ENCODE assay signal across 1 cellular context in the genomic region with DNA sequence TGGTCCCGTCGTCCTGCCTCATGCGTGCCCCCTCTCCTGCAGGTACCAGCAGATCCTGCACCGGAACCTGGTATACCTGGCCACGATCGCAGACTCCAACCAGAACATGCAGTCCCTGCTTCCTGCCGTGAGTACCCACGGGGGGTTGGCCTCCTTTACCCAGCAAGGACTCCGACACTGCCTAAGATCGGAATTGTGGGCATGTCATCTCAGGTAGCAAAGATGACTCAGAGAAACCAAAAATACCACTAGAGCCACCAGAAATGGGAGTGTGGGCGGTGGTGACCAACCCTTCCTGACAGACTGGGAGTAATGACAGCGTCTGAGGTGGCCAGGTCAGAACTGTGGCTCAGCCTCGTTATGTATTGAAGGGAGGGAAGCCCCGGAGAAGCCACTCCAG.
TF ChIP-seq lines count a peak whose summit lies in the region.

No MANE protein-coding gene starts in this region.

TF ChIP-seq in GM12878, 131 proteins besides CTCF, POLR2A, EP300 and RAD21 (continued from another document and continues in another):
- TF ChIP-seq, protein P1, sequence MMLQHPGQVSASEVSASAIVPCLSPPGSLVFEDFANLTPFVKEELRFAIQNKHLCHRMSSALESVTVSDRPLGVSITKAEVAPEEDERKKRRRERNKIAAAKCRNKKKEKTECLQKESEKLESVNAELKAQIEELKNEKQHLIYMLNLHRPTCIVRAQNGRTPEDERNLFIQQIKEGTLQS (IDR thresholded peaks at IDR 0.05; ENCODE audit: borderline replicate concordance, extremely low read depth, low read depth, low read length) = no peak
- TF ChIP-seq BCL11A (IDR thresholded peaks at IDR 0.05; ENCODE audit: low read depth, low read length) = peak; percentile 50; the same call in 1 of the 2 replicates
- TF ChIP-seq ZBTB4 (CRISPR knock-in tag; IDR thresholded peaks at IDR 0.05) = no peak
- TF ChIP-seq SIX5 (IDR thresholded peaks at IDR 0.05; ENCODE audit: low read depth, low read length, severe bottlenecking) = no peak
- no peak for TF ChIP-seq CHD4 (IDR thresholded peaks at IDR 0.05)
- no peak for TF ChIP-seq NBN (IDR thresholded peaks at IDR 0.05)
- no peak for TF ChIP-seq PAX8 (IDR thresholded peaks at IDR 0.05)
- TF ChIP-seq, protein P2, sequence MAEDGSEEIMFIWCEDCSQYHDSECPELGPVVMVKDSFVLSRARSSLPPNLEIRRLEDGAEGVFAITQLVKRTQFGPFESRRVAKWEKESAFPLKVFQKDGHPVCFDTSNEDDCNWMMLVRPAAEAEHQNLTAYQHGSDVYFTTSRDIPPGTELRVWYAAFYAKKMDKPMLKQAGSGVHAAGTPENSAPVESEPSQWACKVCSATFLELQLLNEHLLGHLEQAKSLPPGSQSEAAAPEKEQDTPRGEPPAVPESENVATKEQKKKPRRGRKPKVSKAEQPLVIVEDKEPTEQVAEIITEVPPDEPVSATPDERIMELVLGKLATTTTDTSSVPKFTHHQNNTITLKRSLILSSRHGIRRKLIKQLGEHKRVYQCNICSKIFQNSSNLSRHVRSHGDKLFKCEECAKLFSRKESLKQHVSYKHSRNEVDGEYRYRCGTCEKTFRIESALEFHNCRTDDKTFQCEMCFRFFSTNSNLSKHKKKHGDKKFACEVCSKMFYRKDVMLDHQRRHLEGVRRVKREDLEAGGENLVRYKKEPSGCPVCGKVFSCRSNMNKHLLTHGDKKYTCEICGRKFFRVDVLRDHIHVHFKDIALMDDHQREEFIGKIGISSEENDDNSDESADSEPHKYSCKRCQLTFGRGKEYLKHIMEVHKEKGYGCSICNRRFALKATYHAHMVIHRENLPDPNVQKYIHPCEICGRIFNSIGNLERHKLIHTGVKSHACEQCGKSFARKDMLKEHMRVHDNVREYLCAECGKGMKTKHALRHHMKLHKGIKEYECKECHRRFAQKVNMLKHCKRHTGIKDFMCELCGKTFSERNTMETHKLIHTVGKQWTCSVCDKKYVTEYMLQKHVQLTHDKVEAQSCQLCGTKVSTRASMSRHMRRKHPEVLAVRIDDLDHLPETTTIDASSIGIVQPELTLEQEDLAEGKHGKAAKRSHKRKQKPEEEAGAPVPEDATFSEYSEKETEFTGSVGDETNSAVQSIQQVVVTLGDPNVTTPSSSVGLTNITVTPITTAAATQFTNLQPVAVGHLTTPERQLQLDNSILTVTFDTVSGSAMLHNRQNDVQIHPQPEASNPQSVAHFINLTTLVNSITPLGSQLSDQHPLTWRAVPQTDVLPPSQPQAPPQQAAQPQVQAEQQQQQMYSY (CRISPR knock-in tag; IDR thresholded peaks at IDR 0.05) = no peak
- TF ChIP-seq JUND (IDR thresholded peaks at IDR 0.05; ENCODE audit: low read depth, low read length) = no peak
- TF ChIP-seq HDAC6 (IDR thresholded peaks at IDR 0.05; ENCODE audit: unreplicated experiment) = no peak
- no peak for TF ChIP-seq KDM1A (IDR thresholded peaks at IDR 0.05; ENCODE audit: borderline replicate concordance)
- TF ChIP-seq ATF7 (IDR thresholded peaks at IDR 0.05; ENCODE audit: low read depth) = no peak
- TF ChIP-seq, protein P3, sequence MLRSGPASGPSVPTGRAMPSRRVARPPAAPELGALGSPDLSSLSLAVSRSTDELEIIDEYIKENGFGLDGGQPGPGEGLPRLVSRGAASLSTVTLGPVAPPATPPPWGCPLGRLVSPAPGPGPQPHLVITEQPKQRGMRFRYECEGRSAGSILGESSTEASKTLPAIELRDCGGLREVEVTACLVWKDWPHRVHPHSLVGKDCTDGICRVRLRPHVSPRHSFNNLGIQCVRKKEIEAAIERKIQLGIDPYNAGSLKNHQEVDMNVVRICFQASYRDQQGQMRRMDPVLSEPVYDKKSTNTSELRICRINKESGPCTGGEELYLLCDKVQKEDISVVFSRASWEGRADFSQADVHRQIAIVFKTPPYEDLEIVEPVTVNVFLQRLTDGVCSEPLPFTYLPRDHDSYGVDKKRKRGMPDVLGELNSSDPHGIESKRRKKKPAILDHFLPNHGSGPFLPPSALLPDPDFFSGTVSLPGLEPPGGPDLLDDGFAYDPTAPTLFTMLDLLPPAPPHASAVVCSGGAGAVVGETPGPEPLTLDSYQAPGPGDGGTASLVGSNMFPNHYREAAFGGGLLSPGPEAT (IDR thresholded peaks at IDR 0.05; ENCODE audit: low read depth) = no peak
- TF ChIP-seq, protein P4, sequence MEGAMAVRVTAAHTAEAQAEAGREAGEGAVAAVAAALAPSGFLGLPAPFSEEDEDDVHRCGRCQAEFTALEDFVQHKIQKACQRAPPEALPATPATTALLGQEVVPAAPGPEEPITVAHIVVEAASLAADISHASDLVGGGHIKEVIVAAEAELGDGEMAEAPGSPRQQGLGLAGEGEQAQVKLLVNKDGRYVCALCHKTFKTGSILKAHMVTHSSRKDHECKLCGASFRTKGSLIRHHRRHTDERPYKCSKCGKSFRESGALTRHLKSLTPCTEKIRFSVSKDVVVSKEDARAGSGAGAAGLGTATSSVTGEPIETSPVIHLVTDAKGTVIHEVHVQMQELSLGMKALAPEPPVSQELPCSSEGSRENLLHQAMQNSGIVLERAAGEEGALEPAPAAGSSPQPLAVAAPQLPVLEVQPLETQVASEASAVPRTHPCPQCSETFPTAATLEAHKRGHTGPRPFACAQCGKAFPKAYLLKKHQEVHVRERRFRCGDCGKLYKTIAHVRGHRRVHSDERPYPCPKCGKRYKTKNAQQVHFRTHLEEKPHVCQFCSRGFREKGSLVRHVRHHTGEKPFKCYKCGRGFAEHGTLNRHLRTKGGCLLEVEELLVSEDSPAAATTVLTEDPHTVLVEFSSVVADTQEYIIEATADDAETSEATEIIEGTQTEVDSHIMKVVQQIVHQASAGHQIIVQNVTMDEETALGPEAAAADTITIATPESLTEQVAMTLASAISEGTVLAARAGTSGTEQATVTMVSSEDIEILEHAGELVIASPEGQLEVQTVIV (IDR thresholded peaks at IDR 0.05; ENCODE audit: borderline replicate concordance, partially characterized antibody) = no peak
- no peak for TF ChIP-seq SPI1 (IDR thresholded peaks at IDR 0.05; ENCODE audit: borderline replicate concordance, insufficient read depth, low read depth, low read length)
- no peak for TF ChIP-seq IRF5 (IDR thresholded peaks at IDR 0.05; ENCODE audit: borderline replicate concordance)
- TF ChIP-seq ZNF217 (IDR thresholded peaks at IDR 0.05) = no peak
- TF ChIP-seq SMARCA5 (IDR thresholded peaks at IDR 0.05) = no peak
- TF ChIP-seq, protein P5, sequence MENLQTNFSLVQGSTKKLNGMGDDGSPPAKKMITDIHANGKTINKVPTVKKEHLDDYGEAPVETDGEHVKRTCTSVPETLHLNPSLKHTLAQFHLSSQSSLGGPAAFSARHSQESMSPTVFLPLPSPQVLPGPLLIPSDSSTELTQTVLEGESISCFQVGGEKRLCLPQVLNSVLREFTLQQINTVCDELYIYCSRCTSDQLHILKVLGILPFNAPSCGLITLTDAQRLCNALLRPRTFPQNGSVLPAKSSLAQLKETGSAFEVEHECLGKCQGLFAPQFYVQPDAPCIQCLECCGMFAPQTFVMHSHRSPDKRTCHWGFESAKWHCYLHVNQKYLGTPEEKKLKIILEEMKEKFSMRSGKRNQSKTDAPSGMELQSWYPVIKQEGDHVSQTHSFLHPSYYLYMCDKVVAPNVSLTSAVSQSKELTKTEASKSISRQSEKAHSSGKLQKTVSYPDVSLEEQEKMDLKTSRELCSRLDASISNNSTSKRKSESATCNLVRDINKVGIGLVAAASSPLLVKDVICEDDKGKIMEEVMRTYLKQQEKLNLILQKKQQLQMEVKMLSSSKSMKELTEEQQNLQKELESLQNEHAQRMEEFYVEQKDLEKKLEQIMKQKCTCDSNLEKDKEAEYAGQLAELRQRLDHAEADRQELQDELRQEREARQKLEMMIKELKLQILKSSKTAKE (IDR thresholded peaks at IDR 0.05; ENCODE audit: low read depth, poor library complexity, severe bottlenecking) = no peak
- no peak for TF ChIP-seq RAD51 (IDR thresholded peaks at IDR 0.05)
- no peak for TF ChIP-seq SUZ12 (IDR thresholded peaks at IDR 0.05; ENCODE audit: unreplicated experiment)
- no peak for TF ChIP-seq USF2 (IDR thresholded peaks at IDR 0.05; ENCODE audit: borderline replicate concordance, low read depth, low read length)
- TF ChIP-seq ZBED1 (IDR thresholded peaks at IDR 0.05; ENCODE audit: borderline replicate concordance) = no peak
- no peak for TF ChIP-seq HSF1 (IDR thresholded peaks at IDR 0.05; ENCODE audit: low read depth, low read length)
- TF ChIP-seq MLLT1 (IDR thresholded peaks at IDR 0.05) = no peak
- TF ChIP-seq, protein P6, sequence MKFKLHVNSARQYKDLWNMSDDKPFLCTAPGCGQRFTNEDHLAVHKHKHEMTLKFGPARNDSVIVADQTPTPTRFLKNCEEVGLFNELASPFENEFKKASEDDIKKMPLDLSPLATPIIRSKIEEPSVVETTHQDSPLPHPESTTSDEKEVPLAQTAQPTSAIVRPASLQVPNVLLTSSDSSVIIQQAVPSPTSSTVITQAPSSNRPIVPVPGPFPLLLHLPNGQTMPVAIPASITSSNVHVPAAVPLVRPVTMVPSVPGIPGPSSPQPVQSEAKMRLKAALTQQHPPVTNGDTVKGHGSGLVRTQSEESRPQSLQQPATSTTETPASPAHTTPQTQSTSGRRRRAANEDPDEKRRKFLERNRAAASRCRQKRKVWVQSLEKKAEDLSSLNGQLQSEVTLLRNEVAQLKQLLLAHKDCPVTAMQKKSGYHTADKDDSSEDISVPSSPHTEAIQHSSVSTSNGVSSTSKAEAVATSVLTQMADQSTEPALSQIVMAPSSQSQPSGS (IDR thresholded peaks at IDR 0.05; ENCODE audit: low read length) = peak; percentile 52; the same call in 1 of the 2 replicates
- TF ChIP-seq DPF2 (IDR thresholded peaks at IDR 0.05) = no peak
- TF ChIP-seq SIN3A (IDR thresholded peaks at IDR 0.05; ENCODE audit: low read depth, low read length) = no peak
- no peak for TF ChIP-seq HCFC1 (IDR thresholded peaks at IDR 0.05; ENCODE audit: low read length)
- TF ChIP-seq BRCA1 (IDR thresholded peaks at IDR 0.05; ENCODE audit: low read depth, low read length) = no peak
- no peak for TF ChIP-seq TARDBP (IDR thresholded peaks at IDR 0.05; ENCODE audit: borderline replicate concordance)
- TF ChIP-seq FOXK2 (IDR thresholded peaks at IDR 0.05) = no peak
- TF ChIP-seq BMI1 (IDR thresholded peaks at IDR 0.05; ENCODE audit: borderline replicate concordance) = no peak
- TF ChIP-seq FOXM1 (IDR thresholded peaks at IDR 0.05; ENCODE audit: low read depth, low read length) = no peak
- TF ChIP-seq CBX3 (IDR thresholded peaks at IDR 0.05; ENCODE audit: borderline replicate concordance, low read depth) = no peak
- no peak for TF ChIP-seq EZH2 (IDR thresholded peaks at IDR 0.05; ENCODE audit: borderline replicate concordance, control insufficient read depth, low read depth, low read length)
- no peak for TF ChIP-seq TAF1 (IDR thresholded peaks at IDR 0.05; ENCODE audit: borderline replicate concordance, low read depth, low read length)
- no peak for TF ChIP-seq PAX5 (IDR thresholded peaks at IDR 0.05; ENCODE audit: borderline replicate concordance, low read depth, low read length)
